ENCODE assay signal across 9 cellular contexts in the genomic region with DNA sequence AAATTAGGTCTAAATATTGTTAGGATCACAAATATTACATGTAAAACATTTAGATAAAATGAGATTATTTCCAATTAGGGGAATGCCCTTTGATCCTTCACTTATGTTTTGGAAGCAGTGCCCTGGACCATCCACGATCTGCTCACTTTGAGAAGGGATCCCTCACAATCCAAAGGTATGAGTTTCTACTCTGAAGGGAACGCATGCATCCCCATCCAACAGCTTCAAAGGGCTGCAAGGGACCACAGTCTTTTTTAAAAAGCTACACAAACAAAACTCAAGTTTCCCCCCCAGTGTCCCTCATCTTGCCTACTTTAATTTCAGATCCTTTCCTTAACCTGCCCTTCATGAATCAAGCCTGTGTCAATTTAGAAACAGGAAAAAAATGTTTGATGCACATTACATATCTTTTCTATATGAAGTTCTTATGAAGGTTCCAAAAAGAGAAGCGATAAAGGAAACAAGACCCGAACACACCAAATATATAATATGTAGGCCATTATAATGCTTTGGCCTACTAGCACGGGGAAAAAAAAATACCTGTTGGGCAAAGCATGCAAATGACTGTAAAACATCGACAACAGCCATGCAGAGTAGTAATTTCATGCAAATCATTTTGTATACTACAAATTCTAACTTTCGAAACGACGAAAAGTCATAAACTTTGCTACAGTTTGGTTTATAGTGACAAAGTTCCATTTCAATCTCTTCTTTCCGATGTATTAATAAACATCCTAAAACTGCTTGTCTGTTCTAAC. TPM values are rescaled to one million over a fixed set of nuclear protein-coding genes. Genes with fewer than 3 reads are reported as not detected.
DNase-seq lines count a peak whose midpoint lies in the region; ATAC-seq and TF ChIP-seq lines count a peak whose summit lies in the region.
"Had no signal": no experiment of that assay in that cellular context is flagged by ENCODE, and none has a peak within 500 bp of the region (broad histone marks: within the 10 kb centered on the region; RNA-seq: fewer than 3 reads in every experiment).

No MANE protein-coding gene starts in this region.

- DNase-seq in CD4-positive, alpha-beta memory T cell: no peak
- no peak for DNase-seq in MM.1S
- DNase-seq in ecto neural progenitor cell (ENCODE audit: low spot score): peak; percentile 12
- DNase-seq in neural progenitor cell (ENCODE audit: low spot score): no peak
- DNase-seq in mucosa of gallbladder (ENCODE audit: low spot score): no peak
- DNase-seq: activated CD4-positive, alpha-beta T cell treated with anti-CD3 and anti-CD28 coated beads for 48 hours had no signal

- H3K36me3 ChIP-seq in CD4-positive, alpha-beta memory T cell (ENCODE audit: insufficient read depth, low read length): no peaks in the 10 kb centered on the region
- H3K36me3 ChIP-seq in MM.1S (replicated peaks; ENCODE audit: insufficient read depth, low read length) (peaks cover 4% of the 10 kb centered on the region), neural progenitor cell (peaks cover 1% of the 10 kb centered on the region)

- H3K9ac ChIP-seq in MM.1S (ENCODE audit: low read length) (peak overlapping the region; percentile 98), neural progenitor cell (peak overlapping the region; percentile 99)

- peak overlapping the region; percentile 86 for H3K4me2 ChIP-seq in MM.1S (ENCODE audit: low read depth, low read length)
- H3K4me2 ChIP-seq in neural progenitor cell: peak overlapping the region; percentile 78

- H3K4me3 ChIP-seq in CD4-positive, alpha-beta memory T cell (ENCODE audit: low read length in 2 of 2): peak overlapping the region; percentile 93 to 99
- H3K4me3 ChIP-seq in MM.1S (ENCODE audit: low read length) (peak overlapping the region; percentile 92), neural progenitor cell (peak overlapping the region; percentile 81)

- H3K27ac ChIP-seq in CD4-positive, alpha-beta memory T cell (ENCODE audit: low read depth, low read length): peak overlapping the region; percentile 98
- H3K27ac ChIP-seq in MM.1S (ENCODE audit: low read length) (no peak overlapping the region; the same call in 1 of the 2 replicates), neural progenitor cell (no peak overlapping the region)

- POLR2A ChIA-PET in CD4-positive, alpha-beta memory T cell (lab: Charles Lee; ENCODE audit: partially characterized antibody): interaction anchor here (0.7 to 8.8 kb wide), 7 partner anchors 12 to 54 kb away, joined by 3 to 179 read pairs (median 23); a partner anchor contains a TSS

- peaks cover 62% of the 10 kb centered on the region for H4K20me1 ChIP-seq in MM.1S (ENCODE audit: insufficient read depth, low read length)
- H4K20me1 ChIP-seq in neural progenitor cell (ENCODE audit: low read depth): peaks cover 63% of the 10 kb centered on the region

- H3K27me3 Mint-ChIP-seq in CD4-positive, alpha-beta memory T cell: no peaks in the 10 kb centered on the region
- H3K27me3 Mint-ChIP-seq in neural progenitor cell (ENCODE audit: insufficient read depth, low read depth): no peaks in the 10 kb centered on the region

- H3K9me2 ChIP-seq in MM.1S (replicated peaks; ENCODE audit: insufficient read depth, low read length): no peaks in the 10 kb centered on the region

- TF ChIP-seq CTCF in MM.1S (IDR thresholded peaks at IDR 0.05; ENCODE audit: low read length): no peak
- TF ChIP-seq CTCF in neural progenitor cell (IDR thresholded peaks at IDR 0.05): no peak

- no peak overlapping the region for H2AFZ ChIP-seq in MM.1S (ENCODE audit: low read length)
- H2AFZ ChIP-seq in neural progenitor cell (replicated peaks): no peak overlapping the region

- CTCF ChIA-PET in CD4-positive, alpha-beta memory T cell (lab: Charles Lee; ENCODE audit: partially characterized antibody): interaction anchor here (0.7 to 3.6 kb wide), 3 partner anchors 12 to 26 kb away, joined by 3 to 24 read pairs (median 8); a partner anchor contains a TSS

- H3K9me3 Mint-ChIP-seq in CD4-positive, alpha-beta memory T cell: peaks cover 0 to 5% (median 0%) of the 10 kb centered on the region in 8 donors
- H3K9me3 Mint-ChIP-seq in neural progenitor cell: no peaks in the 10 kb centered on the region

- intact Hi-C loops in CD4-positive, alpha-beta memory T cell (cut with micrococcal nuclease): no loop called here

- H3K36me3 Mint-ChIP-seq in CD4-positive, alpha-beta memory T cell: peaks cover 0 to 39% of the 10 kb centered on the region in 2 donors
- peaks cover 15% of the 10 kb centered on the region for H3K36me3 Mint-ChIP-seq in neural progenitor cell

- peak overlapping the region; percentile 97 to 99 (median 99) for H3K4me3 Mint-ChIP-seq in CD4-positive, alpha-beta memory T cell
- peak overlapping the region; percentile 98 for H3K4me3 Mint-ChIP-seq in neural progenitor cell

- peaks cover 61% of the 10 kb centered on the region for H3K4me1 ChIP-seq in CD4-positive, alpha-beta memory T cell (ENCODE audit: insufficient read depth, low read length)
- H3K4me1 ChIP-seq in MM.1S (ENCODE audit: low read length): peaks cover 17% of the 10 kb centered on the region
- peaks cover 11% of the 10 kb centered on the region for H3K4me1 ChIP-seq in neural progenitor cell

- H3K79me2 ChIP-seq in MM.1S (ENCODE audit: low read length) (peaks cover 70% of the 10 kb centered on the region), neural progenitor cell (ENCODE audit: low read depth) (peaks cover 83% of the 10 kb centered on the region)

- peaks cover 29 to 70% (median 43%) of the 10 kb centered on the region in 4 donors for H3K4me1 Mint-ChIP-seq in CD4-positive, alpha-beta memory T cell
- H3K4me1 Mint-ChIP-seq in neural progenitor cell: peaks cover 23% of the 10 kb centered on the region

- H3K9me3 ChIP-seq in CD4-positive, alpha-beta memory T cell (ENCODE audit: control insufficient read depth in 1 of 2, low read length in 2 of 2): no peaks in the 10 kb centered on the region
- no peaks in the 10 kb centered on the region for H3K9me3 ChIP-seq in MM.1S (replicated peaks; ENCODE audit: insufficient read depth, low read length)
- H3K9me3 ChIP-seq in neural progenitor cell (ENCODE audit: low read depth): no peaks in the 10 kb centered on the region

- H3K27ac Mint-ChIP-seq in CD4-positive, alpha-beta memory T cell: peak overlapping the region; percentile 97 to 99 (median 99)
- H3K27ac Mint-ChIP-seq in neural progenitor cell: no peak overlapping the region

- peaks cover 8% of the 10 kb centered on the region; the same call in 1 of the 2 replicates for H3F3A ChIP-seq in MM.1S (ENCODE audit: insufficient read depth, low read length)
- H3F3A ChIP-seq in neural progenitor cell (ENCODE audit: low read depth): peaks cover 7% of the 10 kb centered on the region

- H3K27me3 ChIP-seq in CD4-positive, alpha-beta memory T cell (ENCODE audit: insufficient read depth, low read length): no peaks in the 10 kb centered on the region
- H3K27me3 ChIP-seq in MM.1S (replicated peaks; ENCODE audit: insufficient read depth, low read length) (no peaks in the 10 kb centered on the region), neural progenitor cell (no peaks in the 10 kb centered on the region)

- ATAC-seq in GM21360 (IDR thresholded peaks at IDR 0.05; ENCODE audit: unreplicated experiment) (no peak), GM18511 (IDR thresholded peaks at IDR 0.05; ENCODE audit: unreplicated experiment) (no peak), HG02610 (IDR thresholded peaks at IDR 0.05; ENCODE audit: unreplicated experiment) (no peak)

RNA-seq across cellular contexts. Expression of a gene that starts 2.0 kb away (rescaled TPM):
- 100 to 1,000 TPM; 122 to 129 TPM for total RNA-seq in CD4-positive, alpha-beta memory T cell
- 10 to 100 TPM; 29.8 to 81.7 TPM for polyA plus RNA-seq in CD4-positive, alpha-beta memory T cell
- total RNA-seq in neural progenitor cell (ENCODE audit: low replicate concordance) (133 and 134 TPM in 2 replicates), mucosa of gallbladder (86.8 TPM)

RNA-seq across cellular contexts. Expression of a gene that starts 25.3 kb away (rescaled TPM):
- 10 to 100 TPM; 48.0 to 53.4 TPM for total RNA-seq in CD4-positive, alpha-beta memory T cell
- polyA plus RNA-seq in CD4-positive, alpha-beta memory T cell: 10 to 100 TPM; 54.9 to 76.7 TPM
- 93.0 and 112 TPM in 2 replicates for total RNA-seq in neural progenitor cell (ENCODE audit: low replicate concordance)
- 30.0 TPM for total RNA-seq in mucosa of gallbladder

RNA-seq across cellular contexts. Expression of a gene that starts 49.1 kb away (rescaled TPM):
- total RNA-seq in CD4-positive, alpha-beta memory T cell: under 1 TPM; 0.49 to 0.64 TPM
- under 1 TPM in 1 of 2 donors, not detected in 1; 0.11 TPM for polyA plus RNA-seq in CD4-positive, alpha-beta memory T cell
- total RNA-seq in neural progenitor cell (ENCODE audit: low replicate concordance): 10.2 and 12.4 TPM in 2 replicates
- total RNA-seq in mucosa of gallbladder: 0.60 TPM
